ENCODE assay signal across 20 cellular contexts in the genomic region with DNA sequence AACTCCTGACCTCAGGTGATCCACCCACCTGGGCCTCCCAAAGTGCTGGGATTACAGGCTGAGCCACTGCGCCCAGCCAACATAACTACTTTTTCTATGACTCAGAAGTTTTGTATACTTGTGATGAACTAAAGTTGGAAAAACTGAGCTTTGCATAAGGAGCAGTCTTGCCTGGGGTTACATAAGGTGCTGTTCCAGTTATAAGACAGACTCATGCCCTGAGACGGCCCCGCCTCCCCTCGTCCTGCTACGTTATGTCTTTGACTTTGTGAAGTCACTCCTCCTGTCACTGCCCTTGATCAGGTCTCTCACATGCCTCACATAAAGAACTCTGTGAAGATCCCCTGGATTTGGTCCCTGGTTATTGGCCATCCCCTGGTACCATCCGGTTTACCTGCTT. TPM values are rescaled to one million over a fixed set of nuclear protein-coding genes. Genes with fewer than 3 reads are reported as not detected.
"Had no signal": no experiment of that assay in that cellular context is flagged by ENCODE, and none has a peak within 500 bp of the region (broad histone marks: within the 10 kb centered on the region; RNA-seq: fewer than 3 reads in every experiment).

No MANE protein-coding gene starts in this region.

- H3K27ac ChIP-seq: right atrium auricular region, transverse colon had no signal

- DNase-seq: activated CD4-positive, alpha-beta T cell treated with anti-CD3 and anti-CD28 coated beads for 4 hours; activated CD8-positive, alpha-beta T cell treated with anti-CD3 and anti-CD28 coated beads for 36 hours; activated gamma-delta T cell; activated naive CD8-positive, alpha-beta T cell treated with anti-CD3 and anti-CD28 coated beads for 36 hours; activated T-cell treated with anti-CD3 and anti-CD28 coated beads, Interleukin-2, amount 50 U/mL, for 48 hours; effector memory CD8-positive, alpha-beta T cell; erythroblast; nucleus accumbens; posterior cingulate gyrus; stimulated activated CD4-positive, alpha-beta T cell treated with anti-CD3 and anti-CD28 coated beads, Interleukin-4, amount 100 ng/mL, for 1 hour; stimulated activated naive B cell treated with anti-CD40 and anti-IgM and Interleukin-4, amounts not matched to agents 10 μg/mL and 1 μg/mL and 100 μg/mL, for 72 hours; T-helper 2 cell; transverse colon had no signal

- H3K9me3 ChIP-seq: right atrium auricular region, transverse colon had no signal

- H3K36me3 ChIP-seq: right atrium auricular region, transverse colon had no signal

- H3K4me1 ChIP-seq: right atrium auricular region, transverse colon had no signal

- ATAC-seq: activated CD8-positive, alpha-beta T cell treated with anti-CD3 and anti-CD28 coated beads for 36 hours; effector memory CD8-positive, alpha-beta T cell; natural killer cell treated with Interleukin-12 subunit alpha and Interleukin-12 subunit beta and Interleukin-15 and Interleukin-18, amount 100 ng/mL, for 72 hours; stimulated activated naive B cell treated with anti-CD40 and anti-IgM and Interleukin-4, amounts not matched to agents 10 μg/mL and 1 μg/mL and 100 μg/mL, for 72 hours; WTC11 had no signal

- H3K27me3 ChIP-seq: right atrium auricular region, transverse colon had no signal

- H3K4me3 ChIP-seq: right atrium auricular region, transverse colon had no signal

RNA-seq across cellular contexts. Expression of a gene that starts 40.4 kb away (rescaled TPM):
- total RNA-seq: activated CD8-positive, alpha-beta T cell treated with anti-CD3 and anti-CD28 coated beads for 36 hours; activated naive CD8-positive, alpha-beta T cell treated with anti-CD3 and anti-CD28 coated beads for 36 hours; fibroblast of villous mesenchyme; liver; mesenteric fat pad; natural killer cell treated with Interleukin-12 subunit alpha and Interleukin-12 subunit beta and Interleukin-15 and Interleukin-18, amount 100 ng/mL, for 72 hours; skeletal muscle tissue; WTC11 had no signal
- polyA plus RNA-seq: liver had no signal

RNA-seq across cellular contexts. Expression of a gene that starts 54.4 kb away (rescaled TPM):
- total RNA-seq: natural killer cell treated with Interleukin-12 subunit alpha and Interleukin-12 subunit beta and Interleukin-15 and Interleukin-18, amount 100 ng/mL, for 72 hours had no signal
